31 cellular contexts compared by ENCODE assay signal in the genomic region with DNA sequence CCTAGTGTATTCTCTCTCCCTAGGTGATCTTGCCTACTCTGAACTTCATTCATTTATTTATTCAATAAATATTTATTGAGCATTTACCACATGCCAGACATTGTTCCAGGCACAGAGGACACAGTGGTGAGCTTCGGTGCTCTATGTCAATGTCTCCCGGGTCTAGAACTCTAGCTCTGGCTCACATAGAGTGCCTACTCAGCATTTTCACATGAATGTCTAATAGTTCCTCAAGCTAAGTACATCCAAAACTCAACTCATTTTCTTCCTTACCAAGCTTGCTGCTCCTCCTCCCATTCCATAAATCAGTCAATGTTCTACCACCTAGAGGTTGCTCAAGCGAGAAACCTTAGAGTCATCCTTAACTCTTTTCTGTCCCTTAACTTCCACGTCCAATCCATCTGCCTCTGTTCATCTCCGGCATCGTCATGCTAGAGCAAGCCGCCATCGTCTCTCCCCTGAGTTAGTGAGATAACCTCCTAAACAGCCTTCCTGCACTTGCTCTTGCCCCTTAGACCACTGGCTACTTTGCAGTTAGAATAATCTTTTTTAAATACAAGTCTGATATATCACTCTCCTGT.
"Had no signal": no experiment of that assay in that cellular context is flagged by ENCODE, and none has a peak within 500 bp of the region (broad histone marks: within the 10 kb centered on the region; RNA-seq: fewer than 3 reads in every experiment).

No MANE protein-coding gene starts in this region.

- H3K4me1 ChIP-seq: adrenal gland had no signal

- DNase-seq: activated B cell treated with CpG ODN at 0.5 μM for 24 hours; activated CD4-positive, alpha-beta memory T cell treated with anti-CD3 and anti-CD28 coated beads for 36 hours; activated CD4-positive, alpha-beta T cell treated with anti-CD3 and anti-CD28 coated beads for 36 hours; activated CD4-positive, alpha-beta T cell treated with anti-CD3 and anti-CD28 coated beads, Interleukin-2, amount 10 ng/mL, durations not matched to agents 24 days and 14 days; activated CD4-positive, CD25-positive, alpha-beta regulatory T cell treated with anti-CD3 and anti-CD28 coated beads, Interleukin-2, amount 50 U/mL, for 72 hours; activated CD8-positive, alpha-beta memory T cell treated with anti-CD3 and anti-CD28 coated beads, Interleukin-2, amount 10 ng/mL, durations not matched to agents 7 days and 5 days; activated CD8-positive, alpha-beta memory T cell treated with anti-CD3 and anti-CD28 coated beads, Interleukin-2, amount 50 U/mL, for 4 hours; activated CD8-positive, alpha-beta T cell treated with anti-CD3 and anti-CD28 coated beads, Interleukin-2, amount 10 ng/mL, durations not matched to agents 7 days and 5 days; activated effector memory CD4-positive, alpha-beta T cell treated with anti-CD3 and anti-CD28 coated beads, Interleukin-2, amount 50 U/mL, for 16 hours; activated naive CD4-positive, alpha-beta T cell treated with anti-CD3 and anti-CD28 coated beads for 36 hours; activated naive CD8-positive, alpha-beta T cell treated with anti-CD3 and anti-CD28 coated beads for 36 hours; activated naive CD8-positive, alpha-beta T cell treated with anti-CD3 and anti-CD28 coated beads, Interleukin-2, amount 50 U/mL, for 24 hours; activated T-cell treated with anti-CD3 and anti-CD28 coated beads, Interleukin-2, amount 50 U/mL, for 1 hour; activated T-cell treated with anti-CD3 and anti-CD28 coated beads, Interleukin-2, amount 50 U/mL, for 48 hours; adrenal gland; amygdala; aorta; body of pancreas; caudate nucleus; cortex of kidney; dermis blood vessel endothelial cell; effector CD4-positive, alpha-beta T cell; effector memory CD8-positive, alpha-beta T cell; erythroblast; foreskin melanocyte; head of caudate nucleus; T-helper 17 cell; WERI-Rb-1 had no signal

- H3K36me3 ChIP-seq: adrenal gland, esophagus muscularis mucosa, gastroesophageal sphincter, WERI-Rb-1 had no signal

- ATAC-seq: activated CD4-positive, alpha-beta T cell treated with anti-CD3 and anti-CD28 coated beads for 36 hours; activated CD8-positive, alpha-beta memory T cell treated with anti-CD3 and anti-CD28 coated beads, Interleukin-2, amount 10 ng/mL, durations not matched to agents 7 days and 5 days; activated CD8-positive, alpha-beta T cell treated with anti-CD3 and anti-CD28 coated beads, Interleukin-2, amount 10 ng/mL, durations not matched to agents 7 days and 5 days; activated naive CD8-positive, alpha-beta T cell treated with anti-CD3 and anti-CD28 coated beads, Interleukin-2, amount 50 U/mL, for 24 hours; body of pancreas; effector memory CD8-positive, alpha-beta T cell; gastroesophageal sphincter; T-helper 17 cell had no signal

- H3K9me3 ChIP-seq: adrenal gland, body of pancreas, esophagus muscularis mucosa, gastroesophageal sphincter had no signal

- H3K4me3 ChIP-seq: adrenal gland, body of pancreas, esophagus muscularis mucosa, gastroesophageal sphincter had no signal

- H3K27ac ChIP-seq: adrenal gland, body of pancreas, esophagus muscularis mucosa, gastroesophageal sphincter, WERI-Rb-1 had no signal

- H3K27me3 ChIP-seq: adrenal gland, body of pancreas had no signal

- FAIRE-seq: colon had no signal
